ENCODE assay signal across 40 cellular contexts in the genomic region with DNA sequence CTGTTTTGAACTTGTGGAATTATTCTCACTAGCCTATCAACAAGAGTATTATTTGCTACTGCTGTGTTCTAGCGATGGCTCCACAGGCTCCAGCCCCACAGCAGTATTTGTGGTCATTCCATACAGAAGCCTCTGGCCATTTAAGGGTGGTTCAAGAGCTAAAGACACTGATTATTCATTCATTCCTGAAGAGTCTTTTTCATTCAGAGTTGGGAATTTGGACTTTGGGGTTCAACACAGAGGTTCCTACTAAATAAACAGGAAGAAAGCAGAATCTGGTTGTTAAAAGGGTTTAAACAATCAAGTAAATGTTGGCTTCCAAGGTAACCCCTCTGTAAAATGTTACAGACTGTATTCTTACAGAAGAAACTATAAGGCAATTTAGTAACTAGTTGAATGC.
"Had no signal": no experiment of that assay in that cellular context is flagged by ENCODE, and none has a peak within 500 bp of the region (broad histone marks: within the 10 kb centered on the region; RNA-seq: fewer than 3 reads in every experiment).

No MANE protein-coding gene starts in this region.

- FAIRE-seq: bronchial epithelial cell had no signal

- H3K9me3 Mint-ChIP-seq: activated naive CD4-positive, alpha-beta T cell treated with anti-CD3 and anti-CD28 coated beads for 36 hours; activated naive CD4-positive, alpha-beta T cell treated with anti-CD3 and anti-CD28 coated beads, Interleukin-2, amount 10 ng/mL, durations not matched to agents 7 days and 5 days; activated naive CD4-positive, alpha-beta T cell treated with anti-CD3 and anti-CD28 coated beads, Interleukin-2, amount 50 U/mL, for 24 hours; activated naive CD4-positive, alpha-beta T cell treated with anti-CD3 and anti-CD28 coated beads, Interleukin-2, amount 50 U/mL, for 72 hours; activated naive CD8-positive, alpha-beta T cell treated with anti-CD3 and anti-CD28 coated beads for 36 hours; activated naive CD8-positive, alpha-beta T cell treated with anti-CD3 and anti-CD28 coated beads, Interleukin-2, amount 10 ng/mL, durations not matched to agents 7 days and 5 days; activated naive CD8-positive, alpha-beta T cell treated with anti-CD3 and anti-CD28 coated beads, Interleukin-2, amount 50 U/mL, for 24 hours; activated T-cell treated with anti-CD3 and anti-CD28 coated beads, Interleukin-2, amount 50 U/mL, for 24 hours; activated T-cell treated with anti-CD3 and anti-CD28 coated beads, Interleukin-2, amount 50 U/mL, for 4 hours; activated T-cell treated with anti-CD3 and anti-CD28 coated beads, Interleukin-2, amount 50 U/mL, for 72 hours; activated T-helper 1 cell treated with anti-CD3 and anti-CD28 coated beads, Interleukin-12 subunit alpha, Interleukin-12 subunit beta, Interleukin-2, Interleukin-4 antibody, amounts not matched to agents 30 ng/mL and 10 ng/mL and 1 ng/mL, durations not matched to agents 14 hours and 24 hours and 36 hours; activated T-helper 17 cell treated with anti-CD3 and anti-CD28 coated beads, Interleukin-2, amount 50 U/mL, for 72 hours; activated T-helper 2 cell treated with anti-CD3 and anti-CD28 coated beads, Interferon-gamma antibody, Interleukin-2, Interleukin-4, amounts not matched to agents 10 μg/mL and 5 μg/mL and 100 μg/mL, durations not matched to agents 14 hours and 24 hours and 36 hours; brain; central memory CD8-positive, alpha-beta T cell had no signal

- H3K36me3 Mint-ChIP-seq: activated naive CD4-positive, alpha-beta T cell treated with anti-CD3 and anti-CD28 coated beads, Interleukin-2, amount 50 U/mL, for 24 hours; activated naive CD8-positive, alpha-beta T cell; activated naive CD8-positive, alpha-beta T cell treated with anti-CD3 and anti-CD28 coated beads for 36 hours; activated naive CD8-positive, alpha-beta T cell treated with anti-CD3 and anti-CD28 coated beads, Interleukin-2, amount 10 ng/mL, durations not matched to agents 7 days and 5 days; brain had no signal

- H3K4me1 ChIP-seq: adrenal gland, ascending aorta, breast epithelium had no signal

- H3K4me3 ChIP-seq: adrenal gland, ascending aorta, body of pancreas, breast epithelium, cardiac muscle cell had no signal

- H3K27ac ChIP-seq: adrenal gland, ascending aorta, body of pancreas, brain microvascular endothelial cell, breast epithelium, cardiac muscle cell had no signal

- H3K27ac Mint-ChIP-seq: activated naive CD4-positive, alpha-beta T cell treated with anti-CD3 and anti-CD28 coated beads for 36 hours; activated naive CD4-positive, alpha-beta T cell treated with anti-CD3 and anti-CD28 coated beads, Interleukin-2, amount 10 ng/mL, durations not matched to agents 7 days and 5 days; activated naive CD4-positive, alpha-beta T cell treated with anti-CD3 and anti-CD28 coated beads, Interleukin-2, amount 50 U/mL, for 24 hours; activated naive CD4-positive, alpha-beta T cell treated with anti-CD3 and anti-CD28 coated beads, Interleukin-2, amount 50 U/mL, for 72 hours; activated naive CD8-positive, alpha-beta T cell; activated naive CD8-positive, alpha-beta T cell treated with anti-CD3 and anti-CD28 coated beads for 36 hours; activated naive CD8-positive, alpha-beta T cell treated with anti-CD3 and anti-CD28 coated beads, Interleukin-2, amount 10 ng/mL, durations not matched to agents 7 days and 5 days; activated naive CD8-positive, alpha-beta T cell treated with anti-CD3 and anti-CD28 coated beads, Interleukin-2, amount 50 U/mL, for 24 hours; activated T-cell treated with anti-CD3 and anti-CD28 coated beads, Interleukin-2, amount 50 U/mL, for 24 hours; activated T-cell treated with anti-CD3 and anti-CD28 coated beads, Interleukin-2, amount 50 U/mL, for 72 hours; activated T-helper 1 cell treated with anti-CD3 and anti-CD28 coated beads, Interleukin-12 subunit alpha, Interleukin-12 subunit beta, Interleukin-2, Interleukin-4 antibody, amounts not matched to agents 30 ng/mL and 10 ng/mL and 1 ng/mL, durations not matched to agents 14 hours and 24 hours and 36 hours; activated T-helper 17 cell treated with anti-CD3 and anti-CD28 coated beads, Interleukin-2, amount 50 U/mL, for 72 hours; activated T-helper 2 cell treated with anti-CD3 and anti-CD28 coated beads, Interferon-gamma antibody, Interleukin-2, Interleukin-4, amounts not matched to agents 10 μg/mL and 5 μg/mL and 100 μg/mL, durations not matched to agents 14 hours and 24 hours and 36 hours; brain had no signal

- DNase-seq: activated effector memory CD4-positive, alpha-beta T cell treated with anti-CD3 and anti-CD28 coated beads, Interleukin-2, amount 50 U/mL, for 16 hours; activated effector memory CD4-positive, alpha-beta T cell treated with Interleukin-2 at 50 U/mL for 16 hours; activated gamma-delta T cell; activated gamma-delta T cell treated with Interleukin-2 at 50 U/mL for 16 hours; activated naive CD4-positive, alpha-beta T cell; activated naive CD4-positive, alpha-beta T cell treated with anti-CD3 and anti-CD28 coated beads for 36 hours; activated naive CD4-positive, alpha-beta T cell treated with anti-CD3 and anti-CD28 coated beads, Interleukin-2, amount 10 ng/mL, durations not matched to agents 7 days and 5 days; activated naive CD4-positive, alpha-beta T cell treated with anti-CD3 and anti-CD28 coated beads, Interleukin-2, amount 50 U/mL, for 16 hours; activated naive CD4-positive, alpha-beta T cell treated with Interleukin-2 at 50 U/mL for 16 hours; activated naive CD8-positive, alpha-beta T cell treated with anti-CD3 and anti-CD28 coated beads for 36 hours; activated naive CD8-positive, alpha-beta T cell treated with anti-CD3 and anti-CD28 coated beads, Interleukin-2, amount 10 ng/mL, durations not matched to agents 7 days and 5 days; activated naive CD8-positive, alpha-beta T cell treated with anti-CD3 and anti-CD28 coated beads, Interleukin-2, amount 50 U/mL, for 24 hours; activated T-cell treated with anti-CD3 and anti-CD28 coated beads for 4 hours; activated T-cell treated with anti-CD3 and anti-CD28 coated beads, Interleukin-2, amount 50 U/mL, for 1 hour; activated T-cell treated with anti-CD3 and anti-CD28 coated beads, Interleukin-2, amount 50 U/mL, for 24 hours; activated T-cell treated with anti-CD3 and anti-CD28 coated beads, Interleukin-2, amount 50 U/mL, for 4 hours; activated T-cell treated with anti-CD3 and anti-CD28 coated beads, Interleukin-2, amount 50 U/mL, for 48 hours; activated T-cell treated with anti-CD3 and anti-CD28 coated beads, Interleukin-2, amount 50 U/mL, for 72 hours; adrenal gland; amniotic stem cell; amygdala; anterior cingulate cortex; aorta; body of pancreas; brain microvascular endothelial cell; caudate nucleus; central memory CD4-positive, alpha-beta T cell; cerebellar nuclear complex had no signal

- H3K27me3 Mint-ChIP-seq: activated naive CD4-positive, alpha-beta T cell treated with anti-CD3 and anti-CD28 coated beads, Interleukin-2, amount 50 U/mL, for 24 hours; activated naive CD8-positive, alpha-beta T cell; activated naive CD8-positive, alpha-beta T cell treated with anti-CD3 and anti-CD28 coated beads for 36 hours; activated naive CD8-positive, alpha-beta T cell treated with anti-CD3 and anti-CD28 coated beads, Interleukin-2, amount 50 U/mL, for 24 hours; activated T-helper 17 cell treated with anti-CD3 and anti-CD28 coated beads, Interleukin-2, amount 50 U/mL, for 72 hours had no signal

- H3K36me3 ChIP-seq: adrenal gland, ascending aorta, brain microvascular endothelial cell, breast epithelium, cardiac muscle cell had no signal

- H3K27me3 ChIP-seq: ascending aorta, body of pancreas, brain microvascular endothelial cell had no signal

- H3K4me3 Mint-ChIP-seq: activated naive CD4-positive, alpha-beta T cell treated with anti-CD3 and anti-CD28 coated beads for 36 hours; activated naive CD4-positive, alpha-beta T cell treated with anti-CD3 and anti-CD28 coated beads, Interleukin-2, amount 10 ng/mL, durations not matched to agents 7 days and 5 days; activated naive CD4-positive, alpha-beta T cell treated with anti-CD3 and anti-CD28 coated beads, Interleukin-2, amount 50 U/mL, for 24 hours; activated naive CD8-positive, alpha-beta T cell; activated naive CD8-positive, alpha-beta T cell treated with anti-CD3 and anti-CD28 coated beads for 36 hours; activated naive CD8-positive, alpha-beta T cell treated with anti-CD3 and anti-CD28 coated beads, Interleukin-2, amount 10 ng/mL, durations not matched to agents 7 days and 5 days; activated naive CD8-positive, alpha-beta T cell treated with anti-CD3 and anti-CD28 coated beads, Interleukin-2, amount 50 U/mL, for 24 hours; activated T-cell treated with anti-CD3 and anti-CD28 coated beads, Interleukin-2, amount 50 U/mL, for 24 hours; activated T-cell treated with anti-CD3 and anti-CD28 coated beads, Interleukin-2, amount 50 U/mL, for 4 hours; activated T-cell treated with anti-CD3 and anti-CD28 coated beads, Interleukin-2, amount 50 U/mL, for 72 hours; activated T-helper 1 cell treated with anti-CD3 and anti-CD28 coated beads, Interleukin-12 subunit alpha, Interleukin-12 subunit beta, Interleukin-2, Interleukin-4 antibody, amounts not matched to agents 30 ng/mL and 10 ng/mL and 1 ng/mL, durations not matched to agents 14 hours and 24 hours and 36 hours; activated T-helper 17 cell treated with anti-CD3 and anti-CD28 coated beads, Interleukin-2, amount 50 U/mL, for 72 hours; brain; central memory CD8-positive, alpha-beta T cell had no signal

- ATAC-seq: activated naive CD4-positive, alpha-beta T cell treated with anti-CD3 and anti-CD28 coated beads, Interleukin-2, amount 50 U/mL, for 72 hours; activated naive CD8-positive, alpha-beta T cell treated with anti-CD3 and anti-CD28 coated beads, Interleukin-2, amount 50 U/mL, for 24 hours; activated T-cell treated with anti-CD3 and anti-CD28 coated beads, Interleukin-2, amount 50 U/mL, for 4 hours; activated T-cell treated with anti-CD3 and anti-CD28 coated beads, Interleukin-2, amount 50 U/mL, for 72 hours; activated T-helper 17 cell treated with anti-CD3 and anti-CD28 coated beads, Interleukin-2, amount 50 U/mL, for 72 hours; body of pancreas had no signal

- H3K9me3 ChIP-seq: adrenal gland, ascending aorta, body of pancreas, breast epithelium had no signal
